1 cellular context compared by ENCODE assay signal in the genomic region with DNA sequence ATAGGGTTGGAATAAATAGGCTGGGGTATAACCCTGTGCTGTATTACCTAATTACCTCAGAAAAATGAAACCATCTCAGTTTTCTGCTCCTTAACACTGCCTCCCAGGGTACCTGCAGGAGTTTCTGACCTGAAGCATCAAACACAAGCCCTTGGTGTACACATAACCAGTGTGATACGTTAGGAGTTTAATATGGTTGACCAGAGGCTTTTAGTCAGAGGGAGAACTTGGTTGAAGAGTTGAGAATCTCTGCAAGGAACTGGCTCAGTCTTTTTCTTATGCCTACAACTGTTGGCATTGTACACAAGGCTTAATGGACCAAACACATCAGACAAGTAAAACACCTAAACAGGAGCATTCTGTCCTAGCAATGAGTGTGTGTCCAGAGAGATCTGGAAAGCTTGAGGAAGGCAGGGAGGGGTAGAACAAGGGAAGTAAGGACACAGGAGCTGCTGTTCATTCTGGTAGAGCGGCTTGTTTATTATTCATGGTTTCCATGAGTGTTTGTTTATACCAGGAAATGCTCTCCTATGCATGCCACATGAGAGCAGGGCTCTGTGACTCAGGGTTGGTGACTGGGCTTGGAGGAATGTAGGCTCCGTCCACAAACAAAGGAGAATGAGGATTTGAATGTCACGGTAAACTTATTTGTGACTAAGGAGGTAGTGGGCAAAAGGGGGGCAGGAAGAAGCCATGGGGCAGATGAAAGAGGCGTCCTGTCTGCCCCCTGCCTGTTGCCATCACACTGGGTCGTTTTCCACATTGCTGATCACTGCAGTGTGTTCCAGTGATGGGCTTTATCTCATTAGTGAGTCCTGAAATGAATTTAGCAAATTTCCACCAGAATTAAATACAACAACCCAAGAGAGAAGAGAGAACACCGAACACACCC.
TF ChIP-seq lines count a peak whose summit lies in the region.

No MANE protein-coding gene starts in this region.

TF ChIP-seq in HEK293, 187 proteins besides CTCF, POLR2A, EP300 and RAD21:
- TF ChIP-seq ZNF658 (tag by site-specific recombination; IDR thresholded peaks at IDR 0.05) (no peak), ZNF175 (tag by site-specific recombination; IDR thresholded peaks at IDR 0.05) (no peak), GLIS1 (tag by site-specific recombination; IDR thresholded peaks at IDR 0.05) (0 out of 2 replicates have a peak, but pooled peaks have one; percentile 13)
